Comparison of ENCODE assay signal across 13 cellular contexts in the genomic region with DNA sequence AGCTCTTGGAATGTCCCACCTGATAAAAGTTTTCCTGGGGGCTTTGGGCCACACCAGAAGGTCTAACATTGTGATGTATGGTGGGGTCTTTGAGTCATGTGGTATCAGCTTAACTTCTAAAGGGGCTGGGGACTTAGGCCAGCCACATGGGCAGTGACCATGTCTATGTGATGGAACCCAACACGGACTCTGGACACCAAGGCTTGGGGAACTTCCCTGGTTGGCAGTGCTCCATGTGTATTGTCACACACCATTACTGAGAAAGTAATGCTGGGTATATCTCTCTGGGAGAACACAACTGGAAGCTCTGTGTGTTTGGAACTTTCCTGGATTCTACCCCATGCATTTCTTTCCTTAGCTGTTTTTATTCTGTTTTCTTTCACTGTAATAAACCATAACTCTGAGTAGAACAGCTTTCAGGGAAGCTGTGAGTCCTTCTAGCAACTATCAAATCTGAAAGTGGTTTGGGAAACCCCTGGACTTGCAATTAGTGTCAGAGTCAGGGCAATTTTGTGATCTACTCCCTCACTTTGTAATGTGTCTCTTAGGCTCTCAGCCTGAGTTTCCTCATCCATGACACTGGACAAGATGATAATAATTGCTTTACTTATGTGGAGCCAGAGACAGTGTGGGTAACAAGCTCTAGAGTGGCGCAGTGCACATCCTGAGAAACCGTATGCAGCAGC. TPM values are rescaled to one million over a fixed set of nuclear protein-coding genes. Genes with fewer than 3 reads are reported as not detected.
DNase-seq lines count a peak whose midpoint lies in the region; ATAC-seq lines count a peak whose summit lies in the region.
"Had no signal": no experiment of that assay in that cellular context is flagged by ENCODE, and none has a peak within 500 bp of the region (broad histone marks: within the 10 kb centered on the region; RNA-seq: fewer than 3 reads in every experiment).

No MANE protein-coding gene starts in this region.

- POLR2A ChIA-PET in naive thymus-derived CD8-positive, alpha-beta T cell (lab: Charles Lee): no interaction called here

- H3K27me3 Mint-ChIP-seq in activated T-helper 17 cell treated with anti-CD3 and anti-CD28 coated beads, Interleukin-2, amount 50 U/mL, for 72 hours: peaks cover 14% of the 10 kb centered on the region
- H3K27me3 Mint-ChIP-seq in stimulated activated naive CD8-positive, alpha-beta T cell treated with anti-CD3 and anti-CD28 coated beads, Interleukin-15, amount 100 ng/mL, for 72 hours: peaks cover 26% of the 10 kb centered on the region
- peaks cover 7 to 26% (median 20%) of the 10 kb centered on the region in 5 donors for H3K27me3 Mint-ChIP-seq in naive thymus-derived CD8-positive, alpha-beta T cell

- H3K9me3 Mint-ChIP-seq in activated T-helper 17 cell treated with anti-CD3 and anti-CD28 coated beads, Interleukin-2, amount 50 U/mL, for 72 hours: no peaks in the 10 kb centered on the region
- H3K9me3 Mint-ChIP-seq in stimulated activated naive CD8-positive, alpha-beta T cell treated with anti-CD3 and anti-CD28 coated beads, Interleukin-15, amount 100 ng/mL, for 72 hours: no peaks in the 10 kb centered on the region
- no peaks in the 10 kb centered on the region for H3K9me3 Mint-ChIP-seq in naive thymus-derived CD8-positive, alpha-beta T cell

- peak; percentile 50 for ATAC-seq in GM19463 (IDR thresholded peaks at IDR 0.05; ENCODE audit: unreplicated experiment)
- peak; percentile 77 for ATAC-seq in HG02610 (IDR thresholded peaks at IDR 0.05; ENCODE audit: unreplicated experiment)
- ATAC-seq in activated T-helper 17 cell treated with anti-CD3 and anti-CD28 coated beads, Interleukin-2, amount 50 U/mL, for 72 hours (replicated peaks): peak; percentile 52
- ATAC-seq in stimulated activated naive CD8-positive, alpha-beta T cell treated with anti-CD3 and anti-CD28 coated beads, Interleukin-15, amount 100 ng/mL, for 72 hours: peak; percentile 72
- no peak for ATAC-seq in naive thymus-derived CD8-positive, alpha-beta T cell
- no peak for ATAC-seq in GM18498 (IDR thresholded peaks at IDR 0.05; ENCODE audit: unreplicated experiment)
- ATAC-seq: A549, HCT116 had no signal

- no peak overlapping the region for H3K4me3 Mint-ChIP-seq in activated T-helper 17 cell treated with anti-CD3 and anti-CD28 coated beads, Interleukin-2, amount 50 U/mL, for 72 hours
- H3K4me3 Mint-ChIP-seq in stimulated activated naive CD8-positive, alpha-beta T cell treated with anti-CD3 and anti-CD28 coated beads, Interleukin-15, amount 100 ng/mL, for 72 hours: no peak overlapping the region
- no peak overlapping the region for H3K4me3 Mint-ChIP-seq in naive thymus-derived CD8-positive, alpha-beta T cell

- no peak for DNase-seq in stimulated activated naive CD8-positive, alpha-beta T cell treated with anti-CD3 and anti-CD28 coated beads, Interleukin-15, amount 100 ng/mL, for 72 hours
- DNase-seq in naive thymus-derived CD8-positive, alpha-beta T cell: no peak
- no peak for DNase-seq in HK-2 (ENCODE audit: unreplicated experiment)
- DNase-seq: DMS53, GF-D8, GM23248, Karpas-422 had no signal

- H3K36me3 Mint-ChIP-seq in activated T-helper 17 cell treated with anti-CD3 and anti-CD28 coated beads, Interleukin-2, amount 50 U/mL, for 72 hours (ENCODE audit: low read depth): no peaks in the 10 kb centered on the region
- no peaks in the 10 kb centered on the region for H3K36me3 Mint-ChIP-seq in naive thymus-derived CD8-positive, alpha-beta T cell

- H3K4me1 Mint-ChIP-seq in activated T-helper 17 cell treated with anti-CD3 and anti-CD28 coated beads, Interleukin-2, amount 50 U/mL, for 72 hours: no peaks in the 10 kb centered on the region
- no peaks in the 10 kb centered on the region for H3K4me1 Mint-ChIP-seq in stimulated activated naive CD8-positive, alpha-beta T cell treated with anti-CD3 and anti-CD28 coated beads, Interleukin-15, amount 100 ng/mL, for 72 hours
- no peaks in the 10 kb centered on the region for H3K4me1 Mint-ChIP-seq in naive thymus-derived CD8-positive, alpha-beta T cell

- no peak overlapping the region for H3K27ac Mint-ChIP-seq in activated T-helper 17 cell treated with anti-CD3 and anti-CD28 coated beads, Interleukin-2, amount 50 U/mL, for 72 hours
- H3K27ac Mint-ChIP-seq in stimulated activated naive CD8-positive, alpha-beta T cell treated with anti-CD3 and anti-CD28 coated beads, Interleukin-15, amount 100 ng/mL, for 72 hours: peak overlapping the region in 1 of 2 donors; percentile 86
- H3K27ac Mint-ChIP-seq in naive thymus-derived CD8-positive, alpha-beta T cell: no peak overlapping the region

RNA-seq across cellular contexts. Expression of a gene that starts 28.4 kb away (rescaled TPM):
- 10 to 100 TPM; 32.7 to 33.9 TPM for total RNA-seq in activated T-helper 17 cell treated with anti-CD3 and anti-CD28 coated beads, Interleukin-2, amount 50 U/mL, for 72 hours
- 10 to 100 TPM; 26.3 to 26.7 TPM for total RNA-seq in naive thymus-derived CD8-positive, alpha-beta T cell
- 10 to 100 TPM; 23.3 to 29.3 (median 25.6) TPM for polyA plus RNA-seq in naive thymus-derived CD8-positive, alpha-beta T cell

Comparison
In these comparisons a context has a peak if more than half of its experiments do, and no peak if none do; other contexts are left out.
1. ATAC-seq: peak in GM19463 (single experiment), HG02610 (single experiment), activated T-helper 17 cell treated with anti-CD3 and anti-CD28 coated beads, Interleukin-2, amount 50 U/mL, for 72 hours (single experiment) and stimulated activated naive CD8-positive, alpha-beta T cell treated with anti-CD3 and anti-CD28 coated beads, Interleukin-15, amount 100 ng/mL, for 72 hours (single experiment); none in naive thymus-derived CD8-positive, alpha-beta T cell (0 of 2) and GM18498 (single experiment).